Comparison of ENCODE assay signal across 14 cellular contexts in the genomic region with DNA sequence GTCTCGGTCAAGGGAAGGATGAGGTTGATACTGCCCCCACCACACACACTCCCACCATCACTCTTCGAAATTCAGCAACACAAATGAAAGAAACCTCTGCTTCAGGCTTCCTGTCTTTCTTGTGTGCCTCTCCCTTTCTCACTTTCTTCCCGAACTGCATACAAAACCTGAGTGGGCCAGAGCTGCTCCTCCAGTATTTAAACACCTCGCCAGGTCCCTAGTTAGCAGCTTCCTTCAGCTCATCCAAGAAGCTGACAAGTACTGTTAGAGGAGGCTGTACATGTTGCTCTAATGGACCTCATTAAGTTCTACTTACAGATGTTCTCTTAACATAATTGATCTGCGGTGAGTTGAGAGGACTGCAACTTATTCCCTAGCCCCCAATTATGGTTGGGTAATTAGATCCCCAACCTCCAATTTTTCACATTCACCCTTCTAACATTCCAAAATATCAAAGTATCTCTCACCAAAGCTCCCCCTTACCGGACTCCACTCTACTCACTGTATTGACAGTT. TPM values are rescaled to one million over a fixed set of nuclear protein-coding genes. Genes with fewer than 3 reads are reported as not detected.
DNase-seq lines count a peak whose midpoint lies in the region; TF ChIP-seq lines count a peak whose summit lies in the region.
"Had no signal": no experiment of that assay in that cellular context is flagged by ENCODE, and none has a peak within 500 bp of the region (broad histone marks: within the 10 kb centered on the region; RNA-seq: fewer than 3 reads in every experiment).

No MANE protein-coding gene starts in this region.

- H3K9me3 ChIP-seq in iPS-15b (ENCODE audit: control insufficient read depth, insufficient read depth, low read length) (no peaks in the 10 kb centered on the region), skeletal muscle satellite cell (replicated peaks; ENCODE audit: low read length) (no peaks in the 10 kb centered on the region), Karpas-422 (ENCODE audit: low read length) (peaks cover 2% of the 10 kb centered on the region; the same call in 1 of the 2 replicates), WERI-Rb-1 (ENCODE audit: severe bottlenecking) (no peaks in the 10 kb centered on the region)

- H3K9ac ChIP-seq in iPS-15b (ENCODE audit: low read depth, low read length) (no peak overlapping the region), skeletal muscle satellite cell (ENCODE audit: low read depth, low read length) (peak overlapping the region; percentile 36), Karpas-422 (ENCODE audit: low read length) (no peak overlapping the region)

- H3K27me3 ChIP-seq in iPS-15b (ENCODE audit: control insufficient read depth, insufficient read depth, low read length) (peaks cover 54% of the 10 kb centered on the region), skeletal muscle satellite cell (ENCODE audit: control insufficient read depth, insufficient read depth, low read length) (no peaks in the 10 kb centered on the region), Karpas-422 (ENCODE audit: low read length) (no peaks in the 10 kb centered on the region), WERI-Rb-1 (ENCODE audit: insufficient read depth, low read depth, severe bottlenecking) (no peaks in the 10 kb centered on the region)

- H3K79me2 ChIP-seq in Karpas-422 (ENCODE audit: low read length): no peaks in the 10 kb centered on the region

- no peaks in the 10 kb centered on the region for H3K36me3 ChIP-seq in iPS-15b (ENCODE audit: control insufficient read depth, insufficient read depth, low read length)
- H3K36me3 ChIP-seq in skeletal muscle satellite cell (ENCODE audit: insufficient read depth, low read length): no peaks in the 10 kb centered on the region
- no peaks in the 10 kb centered on the region for H3K36me3 ChIP-seq in Karpas-422 (ENCODE audit: insufficient read depth, low read length)
- H3K36me3 ChIP-seq in WERI-Rb-1: no peaks in the 10 kb centered on the region

- peak; percentile 65 for DNase-seq in NCI-H345 treated with DMSO at 0.1 percent for 48 hours (lab: John Stamatoyannopoulos, UW; ENCODE audit: unreplicated experiment)
- DNase-seq in COR-L47 (lab: John Stamatoyannopoulos, UW): no peak
- no peak for DNase-seq in stimulated activated CD4-positive, alpha-beta T cell treated with anti-CD3 and anti-CD28 coated beads, Interleukin-4, amount 100 ng/mL, for 24 hours
- no peak for DNase-seq in Karpas-422
- DNase-seq in WERI-Rb-1: no peak
- DNase-seq: activated CD8-positive, alpha-beta memory T cell treated with anti-CD3 and anti-CD28 coated beads, Interleukin-2, amount 50 U/mL, for 4 hours; hippocampal formation; naive B cell; NCI-H1694; RPMI8226; stimulated activated CD8-positive, alpha-beta memory T cell treated with anti-CD3 and anti-CD28 coated beads, Interleukin-4, amount 100 ng/mL, for 48 hours had no signal

- H3K27ac ChIP-seq in Karpas-422 (ENCODE audit: low read length) (no peak overlapping the region), WERI-Rb-1 (no peak overlapping the region; the same call in 1 of the 2 replicates)

- no peak overlapping the region for H2AFZ ChIP-seq in Karpas-422 (ENCODE audit: low read length)

- H3K4me1 ChIP-seq in iPS-15b (ENCODE audit: control insufficient read depth, insufficient read depth, low read length) (peaks cover 31% of the 10 kb centered on the region), skeletal muscle satellite cell (ENCODE audit: control insufficient read depth, insufficient read depth, low read length) (peaks cover 54% of the 10 kb centered on the region), Karpas-422 (ENCODE audit: low read length) (no peaks in the 10 kb centered on the region)

- H3K4me3 ChIP-seq in iPS-15b (ENCODE audit: low read depth, low read length) (peak overlapping the region; percentile 1), skeletal muscle satellite cell (ENCODE audit: low read length) (peak overlapping the region; percentile 29), Karpas-422 (ENCODE audit: low read length) (no peak overlapping the region), WERI-Rb-1 (ENCODE audit: low read depth, low read length) (no peak overlapping the region)

- no peak for TF ChIP-seq CTCF in WERI-Rb-1 (IDR thresholded peaks at IDR 0.05; ENCODE audit: low read depth, low read length)

- H3K9me2 ChIP-seq in Karpas-422 (replicated peaks; ENCODE audit: insufficient read depth, low read length): no peaks in the 10 kb centered on the region

- H3K4me2 ChIP-seq in skeletal muscle satellite cell (ENCODE audit: low read length) (peak overlapping the region; percentile 77), Karpas-422 (ENCODE audit: low read depth, low read length, poor library complexity, severe bottlenecking) (no peak overlapping the region)

- no peaks in the 10 kb centered on the region for H4K20me1 ChIP-seq in Karpas-422 (ENCODE audit: insufficient read depth, low read depth, low read length)

- peak; percentile 41 for TF ChIP-seq POLR2A in GM19193 (IDR thresholded peaks at IDR 0.05; ENCODE audit: extremely low read depth, insufficient read depth, insufficient read length)

RNA-seq across cellular contexts. Expression of gene LMO3, which starts 4.1 kb away (rescaled TPM):
- total RNA-seq in skeletal muscle satellite cell (2012; rRNA removed): 0.22 and 0.76 TPM in 2 replicates
- not detected in 2 replicates for total RNA-seq in Karpas-422 (2014; rRNA removed; shearing (Covaris generic); ENCODE audit: low replicate concordance)

Comparison
In these comparisons a context has a peak if more than half of its experiments do, and no peak if none do; other contexts are left out.
1. H3K4me3 ChIP-seq: peak in iPS-15b (single experiment) and skeletal muscle satellite cell (single experiment); none in Karpas-422 (single experiment) and WERI-Rb-1 (single experiment).